In genomic region chr4:6594341-6594740, GRCh38 we compare ENCODE assay signal across 7 cellular contexts.
"Had no signal": no experiment of that assay in that cellular context is flagged by ENCODE, and none has a peak within 500 bp of the region (broad histone marks: within the 10 kb centered on the region; RNA-seq: fewer than 3 reads in every experiment).

No MANE protein-coding gene starts in this region.

- H3K4me3 ChIP-seq: GM23248 had no signal

- DNase-seq: GOT3, H9, HCEC 1CT, KBM-7 had no signal

- H3K9ac ChIP-seq: GM23248 had no signal

- H2AFZ ChIP-seq: GM23248 had no signal

- H3K27ac Mint-ChIP-seq: H9 had no signal

- H3K27ac ChIP-seq: GM23248 had no signal

- H3K4me3 Mint-ChIP-seq: H9 had no signal

- FAIRE-seq: H54, HTR-8/SVneo had no signal

- H3K9me3 Mint-ChIP-seq: H9 had no signal
